ENCODE assay signal across 2 cellular contexts in genomic region chr20:53737404-53738038, GRCh38.
TF ChIP-seq lines count a peak whose summit lies in the region.

No MANE protein-coding gene starts in this region.

TF ChIP-seq in IMR-90, 13 proteins besides CTCF, POLR2A, EP300 and RAD21 (continued from another document):
- TF ChIP-seq NFE2L2 (IDR thresholded peaks at IDR 0.05; ENCODE audit: low read depth, low read length) = no peak
- TF ChIP-seq BHLHE40 (IDR thresholded peaks at IDR 0.05; ENCODE audit: low read depth, low read length) = no peak
- no peak for TF ChIP-seq USF2 (IDR thresholded peaks at IDR 0.05; ENCODE audit: low read depth, low read length)
- TF ChIP-seq MXI1 (IDR thresholded peaks at IDR 0.05; ENCODE audit: borderline replicate concordance, low read depth, low read length) = no peak
- no peak for TF ChIP-seq SMC3 (IDR thresholded peaks at IDR 0.05; ENCODE audit: low read depth, low read length)
- no peak for TF ChIP-seq MAZ (IDR thresholded peaks at IDR 0.05; ENCODE audit: borderline replicate concordance, low read depth, low read length)
- no peak for TF ChIP-seq ELK1 (IDR thresholded peaks at IDR 0.05; ENCODE audit: borderline replicate concordance, low read depth, low read length)
- TF ChIP-seq MAFK (IDR thresholded peaks at IDR 0.05; ENCODE audit: low read depth, low read length) = no peak
- TF ChIP-seq RFX5 (IDR thresholded peaks at IDR 0.05; ENCODE audit: low read depth, low read length) = no peak
- TF ChIP-seq CHD1 (IDR thresholded peaks at IDR 0.05; ENCODE audit: low read depth, low read length) = no peak
- TF ChIP-seq FOS (IDR thresholded peaks at IDR 0.05; ENCODE audit: low read depth, low read length) = no peak
TF ChIP-seq in IMR-90: peak in this region for 0.

TF ChIP-seq in K562, 482 proteins besides CTCF, POLR2A, EP300 and RAD21 (continued from another document):
- TF ChIP-seq RFX1 (IDR thresholded peaks at IDR 0.05) (peak; percentile 79), ETV5 (CRISPR knock-in tag; IDR thresholded peaks at IDR 0.05; ENCODE audit: low read depth) (no peak), CUX1 (CRISPR knock-in tag; IDR thresholded peaks at IDR 0.05) (peak; percentile 87), ZBTB11 (CRISPR knock-in tag; IDR thresholded peaks at IDR 0.05) (peak in 1 of 3 experiments; percentile 64; a peak in 1 of 6 replicates), ZNF224 (CRISPR knock-in tag; IDR thresholded peaks at IDR 0.05) (no peak), PHF8 (IDR thresholded peaks at IDR 0.05; ENCODE audit: borderline replicate concordance, low read length) (no peak), YY1 (IDR thresholded peaks at IDR 0.05; ENCODE audit: borderline replicate concordance in 1 of 3, control insufficient read depth in 1 of 3, extremely low read depth in 1 of 3, insufficient read depth in 3 of 3, insufficient read length in 1 of 3, insufficient replicate concordance in 2 of 3, low read depth in 1 of 3, low read length in 2 of 3) (no peak), NELFE (IDR thresholded peaks at IDR 0.05; ENCODE audit: insufficient read depth, insufficient read length) (no peak), TOE1 (IDR thresholded peaks at IDR 0.05; ENCODE audit: borderline replicate concordance) (0 out of 2 replicates have a peak, but pooled peaks have one; percentile 1), TOE1 (CRISPR knock-in tag; IDR thresholded peaks at IDR 0.05; ENCODE audit: borderline replicate concordance, low read depth) (no peak), NR3C1 (CRISPR knock-in tag; IDR thresholded peaks at IDR 0.05) (no peak), PKNOX1 (IDR thresholded peaks at IDR 0.05) (peak; percentile 69), VEZF1 (CRISPR knock-in tag; IDR thresholded peaks at IDR 0.05) (0 out of 2 replicates have a peak, but pooled peaks have one; percentile 17), PRDM10 (IDR thresholded peaks at IDR 0.05; ENCODE audit: partially characterized antibody) (peak; percentile 70), TCF7 (IDR thresholded peaks at IDR 0.05; ENCODE audit: borderline replicate concordance) (no peak), EP400 (IDR thresholded peaks at IDR 0.05) (no peak), ERF (CRISPR knock-in tag; IDR thresholded peaks at IDR 0.05) (no peak)
